20 cellular contexts compared by ENCODE assay signal in genomic region chr6:66307490-66307889, GRCh38.
DNase-seq lines count a peak whose midpoint lies in the region; ATAC-seq and TF ChIP-seq lines count a peak whose summit lies in the region.
"Had no signal": no experiment of that assay in that cellular context is flagged by ENCODE, and none has a peak within 500 bp of the region (broad histone marks: within the 10 kb centered on the region; RNA-seq: fewer than 3 reads in every experiment).

No MANE protein-coding gene starts in this region.

- ATAC-seq in GM23338 (no peak), GM18858 (IDR thresholded peaks at IDR 0.05; ENCODE audit: unreplicated experiment) (no peak), GM19351 (IDR thresholded peaks at IDR 0.05; ENCODE audit: unreplicated experiment) (no peak)
- ATAC-seq: Right ventricle myocardium inferior had no signal

- no peak overlapping the region for H3K27ac Mint-ChIP-seq in GM23338
- H3K27ac Mint-ChIP-seq: H9, IgD-negative memory B cell had no signal

- H3F3A ChIP-seq in GM23338 (replicated peaks; ENCODE audit: low read depth), result no peaks in the 10 kb centered on the region

- no peak for TF ChIP-seq CTCF in GM23338 (conservative IDR thresholded peaks at IDR 0.05; ENCODE audit: low read depth in 2 of 2)
- TF ChIP-seq CTCF in fibroblast of mammary gland (conservative IDR thresholded peaks at IDR 0.05; ENCODE audit: control insufficient read depth, insufficient read depth, low read depth, low read length), result no peak

- H3K9me3 Mint-ChIP-seq in GM23338, result peaks cover 34% of the 10 kb centered on the region

- no peak overlapping the region for H3K4me2 ChIP-seq in GM23338
- H3K4me2 ChIP-seq: BLaER1 had no signal

- no peaks in the 10 kb centered on the region for H3K27me3 Mint-ChIP-seq in GM23338 (ENCODE audit: insufficient read depth, low read depth, poor library complexity)
- H3K27me3 Mint-ChIP-seq: CD8-positive, alpha-beta memory T cell; IgD-negative memory B cell had no signal

- H3K36me3 Mint-ChIP-seq in GM23338 (ENCODE audit: low read depth), result peaks cover 21% of the 10 kb centered on the region
- H3K36me3 Mint-ChIP-seq: CD8-positive, alpha-beta memory T cell; IgD-negative memory B cell had no signal

- H3K27ac ChIP-seq in GM23338 (ENCODE audit: low read depth), result no peak overlapping the region
- H3K27ac ChIP-seq: 22Rv1, BLaER1 had no signal

- H3K4me3 Mint-ChIP-seq in GM23338, result no peak overlapping the region
- H3K4me3 Mint-ChIP-seq: CD8-positive, alpha-beta memory T cell; H9; IgD-negative memory B cell had no signal

- no peaks in the 10 kb centered on the region for H4K20me1 ChIP-seq in GM23338 (replicated peaks; ENCODE audit: insufficient read depth)
- H4K20me1 ChIP-seq: BLaER1 had no signal

- H3K4me1 ChIP-seq in GM23338 (ENCODE audit: insufficient read depth), result no peaks in the 10 kb centered on the region
- H3K4me1 ChIP-seq: BLaER1 had no signal

- DNase-seq in DMS53 (lab: John Stamatoyannopoulos, UW) (peak; percentile 45), DMS53 treated with DMSO at 0.1 percent for 48 hours (lab: John Stamatoyannopoulos, UW; ENCODE audit: unreplicated experiment) (no peak), GM23338 (ENCODE audit: low spot score) (peak; percentile 7), RKO (ENCODE audit: low spot score) (peak; percentile 8), fibroblast of mammary gland (ENCODE audit: low read depth) (peak; percentile 10), MV-4-11 (lab: John Stamatoyannopoulos, UW) (no peak)
- DNase-seq: CD8-positive, alpha-beta memory T cell; DMS 273 treated with DMSO at 0.1 percent for 48 hours; H9; NCI-H1092; NCI-H1694; NCI-H2107; NCI-H446; NCI-H774 had no signal

- H2AFZ ChIP-seq in GM23338, result no peak overlapping the region

- no peaks in the 10 kb centered on the region for H3K79me2 ChIP-seq in GM23338 (replicated peaks; ENCODE audit: insufficient read depth)

- H3K9me2 ChIP-seq in GM23338 (ENCODE audit: insufficient read depth), result peaks cover 5% of the 10 kb centered on the region; the same call in 1 of the 2 replicates

- H3K36me3 ChIP-seq in GM23338 (ENCODE audit: insufficient read depth), result peaks cover 18% of the 10 kb centered on the region; the same call in 1 of the 2 replicates
- H3K36me3 ChIP-seq: BLaER1 had no signal

- H3K4me3 ChIP-seq in GM23338, result no peak overlapping the region
- no peak overlapping the region for H3K4me3 ChIP-seq in fibroblast of mammary gland (ENCODE audit: control insufficient read depth, low read depth, low read length)
- H3K4me3 ChIP-seq: BLaER1 had no signal

- no peaks in the 10 kb centered on the region for H3K27me3 ChIP-seq in GM23338 (ENCODE audit: insufficient read depth)
- H3K27me3 ChIP-seq: BLaER1 had no signal

- no peaks in the 10 kb centered on the region for H3K4me1 Mint-ChIP-seq in GM23338
- H3K4me1 Mint-ChIP-seq: CD8-positive, alpha-beta memory T cell; H9; IgD-negative memory B cell had no signal

TF ChIP-seq in GM23338, 12 proteins besides CTCF, POLR2A, EP300 and RAD21 (continues in another document):
- no peak for TF ChIP-seq JUNB (IDR thresholded peaks at IDR 0.05; ENCODE audit: unreplicated experiment)
- TF ChIP-seq ZNF331 (CRISPR knock-in tag; IDR thresholded peaks at IDR 0.05; ENCODE audit: low read depth), result no peak
- TF ChIP-seq, protein P1, sequence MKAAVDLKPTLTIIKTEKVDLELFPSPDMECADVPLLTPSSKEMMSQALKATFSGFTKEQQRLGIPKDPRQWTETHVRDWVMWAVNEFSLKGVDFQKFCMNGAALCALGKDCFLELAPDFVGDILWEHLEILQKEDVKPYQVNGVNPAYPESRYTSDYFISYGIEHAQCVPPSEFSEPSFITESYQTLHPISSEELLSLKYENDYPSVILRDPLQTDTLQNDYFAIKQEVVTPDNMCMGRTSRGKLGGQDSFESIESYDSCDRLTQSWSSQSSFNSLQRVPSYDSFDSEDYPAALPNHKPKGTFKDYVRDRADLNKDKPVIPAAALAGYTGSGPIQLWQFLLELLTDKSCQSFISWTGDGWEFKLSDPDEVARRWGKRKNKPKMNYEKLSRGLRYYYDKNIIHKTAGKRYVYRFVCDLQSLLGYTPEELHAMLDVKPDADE (IDR thresholded peaks at IDR 0.05), result no peak
- no peak for TF ChIP-seq EZH2phosphoT487 (IDR thresholded peaks at IDR 0.05; ENCODE audit: unreplicated experiment)
- TF ChIP-seq ZNF114 (CRISPR knock-in tag; IDR thresholded peaks at IDR 0.05), result no peak
- TF ChIP-seq, protein P2, sequence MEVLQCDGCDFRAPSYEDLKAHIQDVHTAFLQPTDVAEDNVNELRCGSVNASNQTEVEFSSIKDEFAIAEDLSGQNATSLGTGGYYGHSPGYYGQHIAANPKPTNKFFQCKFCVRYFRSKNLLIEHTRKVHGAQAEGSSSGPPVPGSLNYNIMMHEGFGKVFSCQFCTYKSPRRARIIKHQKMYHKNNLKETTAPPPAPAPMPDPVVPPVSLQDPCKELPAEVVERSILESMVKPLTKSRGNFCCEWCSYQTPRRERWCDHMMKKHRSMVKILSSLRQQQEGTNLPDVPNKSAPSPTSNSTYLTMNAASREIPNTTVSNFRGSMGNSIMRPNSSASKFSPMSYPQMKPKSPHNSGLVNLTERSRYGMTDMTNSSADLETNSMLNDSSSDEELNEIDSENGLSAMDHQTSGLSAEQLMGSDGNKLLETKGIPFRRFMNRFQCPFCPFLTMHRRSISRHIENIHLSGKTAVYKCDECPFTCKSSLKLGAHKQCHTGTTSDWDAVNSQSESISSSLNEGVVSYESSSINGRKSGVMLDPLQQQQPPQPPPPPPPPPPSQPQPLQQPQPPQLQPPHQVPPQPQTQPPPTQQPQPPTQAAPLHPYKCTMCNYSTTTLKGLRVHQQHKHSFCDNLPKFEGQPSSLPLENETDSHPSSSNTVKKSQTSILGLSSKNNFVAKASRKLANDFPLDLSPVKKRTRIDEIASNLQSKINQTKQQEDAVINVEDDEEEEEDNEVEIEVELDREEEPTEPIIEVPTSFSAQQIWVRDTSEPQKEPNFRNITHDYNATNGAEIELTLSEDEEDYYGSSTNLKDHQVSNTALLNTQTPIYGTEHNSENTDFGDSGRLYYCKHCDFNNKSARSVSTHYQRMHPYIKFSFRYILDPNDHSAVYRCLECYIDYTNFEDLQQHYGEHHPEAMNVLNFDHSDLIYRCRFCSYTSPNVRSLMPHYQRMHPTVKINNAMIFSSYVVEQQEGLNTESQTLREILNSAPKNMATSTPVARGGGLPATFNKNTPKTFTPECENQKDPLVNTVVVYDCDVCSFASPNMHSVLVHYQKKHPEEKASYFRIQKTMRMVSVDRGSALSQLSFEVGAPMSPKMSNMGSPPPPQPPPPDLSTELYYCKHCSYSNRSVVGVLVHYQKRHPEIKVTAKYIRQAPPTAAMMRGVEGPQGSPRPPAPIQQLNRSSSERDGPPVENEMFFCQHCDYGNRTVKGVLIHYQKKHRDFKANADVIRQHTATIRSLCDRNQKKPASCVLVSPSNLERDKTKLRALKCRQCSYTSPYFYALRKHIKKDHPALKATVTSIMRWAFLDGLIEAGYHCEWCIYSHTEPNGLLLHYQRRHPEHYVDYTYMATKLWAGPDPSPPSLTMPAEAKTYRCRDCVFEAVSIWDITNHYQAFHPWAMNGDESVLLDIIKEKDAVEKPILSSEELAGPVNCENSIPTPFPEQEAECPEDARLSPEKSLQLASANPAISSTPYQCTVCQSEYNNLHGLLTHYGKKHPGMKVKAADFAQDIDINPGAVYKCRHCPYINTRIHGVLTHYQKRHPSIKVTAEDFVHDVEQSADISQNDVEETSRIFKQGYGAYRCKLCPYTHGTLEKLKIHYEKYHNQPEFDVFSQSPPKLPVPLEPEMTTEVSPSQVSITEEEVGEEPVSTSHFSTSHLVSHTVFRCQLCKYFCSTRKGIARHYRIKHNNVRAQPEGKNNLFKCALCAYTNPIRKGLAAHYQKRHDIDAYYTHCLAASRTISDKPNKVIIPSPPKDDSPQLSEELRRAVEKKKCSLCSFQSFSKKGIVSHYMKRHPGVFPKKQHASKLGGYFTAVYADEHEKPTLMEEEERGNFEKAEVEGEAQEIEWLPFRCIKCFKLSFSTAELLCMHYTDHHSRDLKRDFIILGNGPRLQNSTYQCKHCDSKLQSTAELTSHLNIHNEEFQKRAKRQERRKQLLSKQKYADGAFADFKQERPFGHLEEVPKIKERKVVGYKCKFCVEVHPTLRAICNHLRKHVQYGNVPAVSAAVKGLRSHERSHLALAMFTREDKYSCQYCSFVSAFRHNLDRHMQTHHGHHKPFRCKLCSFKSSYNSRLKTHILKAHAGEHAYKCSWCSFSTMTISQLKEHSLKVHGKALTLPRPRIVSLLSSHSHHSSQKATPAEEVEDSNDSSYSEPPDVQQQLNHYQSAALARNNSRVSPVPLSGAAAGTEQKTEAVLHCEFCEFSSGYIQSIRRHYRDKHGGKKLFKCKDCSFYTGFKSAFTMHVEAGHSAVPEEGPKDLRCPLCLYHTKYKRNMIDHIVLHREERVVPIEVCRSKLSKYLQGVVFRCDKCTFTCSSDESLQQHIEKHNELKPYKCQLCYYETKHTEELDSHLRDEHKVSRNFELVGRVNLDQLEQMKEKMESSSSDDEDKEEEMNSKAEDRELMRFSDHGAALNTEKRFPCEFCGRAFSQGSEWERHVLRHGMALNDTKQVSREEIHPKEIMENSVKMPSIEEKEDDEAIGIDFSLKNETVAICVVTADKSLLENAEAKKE (CRISPR knock-in tag; IDR thresholded peaks at IDR 0.05), result no peak
- no peak for TF ChIP-seq STAT1 (IDR thresholded peaks at IDR 0.05; ENCODE audit: unreplicated experiment)
- TF ChIP-seq CREB1 (CRISPR knock-in tag; IDR thresholded peaks at IDR 0.05; ENCODE audit: low read depth), result no peak
- no peak for TF ChIP-seq EZH2 (IDR thresholded peaks at IDR 0.05; ENCODE audit: low read depth, unreplicated experiment)
- TF ChIP-seq NANOG (IDR thresholded peaks at IDR 0.05; ENCODE audit: borderline replicate concordance), result no peak

Comparison
In these comparisons a context has a peak if more than half of its experiments do, and no peak if none do; other contexts are left out.
1. DNase-seq: peak in DMS53 (single experiment), GM23338 (single experiment), RKO (single experiment) and fibroblast of mammary gland (single experiment); none in DMS53 treated with DMSO at 0.1 percent for 48 hours (single experiment) and MV-4-11 (single experiment).